In genomic region chr6:36387440-36388303, GRCh38 we compare ENCODE assay signal across 8 cellular contexts. TPM values are rescaled to one million over a fixed set of nuclear protein-coding genes. Genes with fewer than 3 reads are reported as not detected.
DNase-seq lines count a peak whose midpoint lies in the region; ATAC-seq and TF ChIP-seq lines count a peak whose summit lies in the region.

Gene ETV7, minus strand, starts transcription at chr6:36387669. Its CDS starts 128 bp downstream, at chr6:36387541.

- peak within 1 kb of the TSS; percentile 20 to 48 for H3K27ac ChIP-seq in esophagus (ENCODE audit: low read depth in 2 of 2, low read length in 1 of 2)
- peak within 1 kb of the TSS; percentile 26 for H3K27ac ChIP-seq in substantia nigra (ENCODE audit: low read depth, low read length, poor library complexity, severe bottlenecking)

- peaks cover 30% of the 10 kb centered on the region for H3K27me3 Mint-ChIP-seq in activated CD8-positive, alpha-beta T cell treated with anti-CD3 and anti-CD28 coated beads, Interleukin-2, amount 10 ng/mL, durations not matched to agents 7 days and 5 days (ENCODE audit: low read depth)
- peaks cover 7 to 34% (median 19%) of the 10 kb centered on the region in 5 donors for H3K27me3 Mint-ChIP-seq in naive thymus-derived CD8-positive, alpha-beta T cell

- DNase-seq in AG09309 (ENCODE audit: low read depth) (no peak), HT-29 (ENCODE audit: low spot score) (peak; percentile 23), substantia nigra (lab: John Stamatoyannopoulos, UW) (peak in 2 of 49 donors; percentile 9 to 14), activated gamma-delta T cell (lab: John Stamatoyannopoulos, UW) (no peak)
- DNase-seq in activated CD8-positive, alpha-beta T cell treated with anti-CD3 and anti-CD28 coated beads, Interleukin-2, amount 10 ng/mL, durations not matched to agents 7 days and 5 days, result peak; percentile 67
- DNase-seq in naive thymus-derived CD8-positive, alpha-beta T cell, result peak in 8 of 10 donors; percentile 6 to 66 (median 21)

- no peaks in the 10 kb centered on the region for H3K36me3 Mint-ChIP-seq in activated CD8-positive, alpha-beta T cell treated with anti-CD3 and anti-CD28 coated beads, Interleukin-2, amount 10 ng/mL, durations not matched to agents 7 days and 5 days (ENCODE audit: low read depth)
- no peaks in the 10 kb centered on the region for H3K36me3 Mint-ChIP-seq in naive thymus-derived CD8-positive, alpha-beta T cell

- CTCF ChIA-PET in activated CD8-positive, alpha-beta T cell treated with anti-CD3 and anti-CD28 coated beads, Interleukin-2, amount 10 ng/mL, durations not matched to agents 7 days and 5 days (lab: Charles Lee), result interaction anchor here (1.0 to 1.6 kb wide), 3 partner anchors 8 to 86 kb away, joined by 3 to 4 read pairs (median 3); no protein-coding TSS in a partner anchor

- POLR2A ChIA-PET in activated CD8-positive, alpha-beta T cell treated with anti-CD3 and anti-CD28 coated beads, Interleukin-2, amount 10 ng/mL, durations not matched to agents 7 days and 5 days (lab: Charles Lee), result interaction anchor here (0.6 kb wide), 1 partner anchor 256 kb away, joined by 3 read pairs; no protein-coding TSS in a partner anchor
- POLR2A ChIA-PET in naive thymus-derived CD8-positive, alpha-beta T cell (lab: Charles Lee), result no interaction called here

- WGBS in esophagus, 2 donors, result 9 to 11% methylated on average over 64 of the region's 65 CpGs

- H3K4me3 Mint-ChIP-seq in activated CD8-positive, alpha-beta T cell treated with anti-CD3 and anti-CD28 coated beads, Interleukin-2, amount 10 ng/mL, durations not matched to agents 7 days and 5 days, result peak within 1 kb of the TSS; percentile 79
- H3K4me3 Mint-ChIP-seq in naive thymus-derived CD8-positive, alpha-beta T cell, result peak within 1 kb of the TSS; percentile 82 to 100 (median 92)

- no peaks in the 10 kb centered on the region for H3K36me3 ChIP-seq in esophagus (ENCODE audit: control insufficient read depth in 2 of 2, insufficient read depth in 2 of 2, low read length in 1 of 2)

- peak; percentile 79 for ATAC-seq in activated CD8-positive, alpha-beta T cell treated with anti-CD3 and anti-CD28 coated beads, Interleukin-2, amount 10 ng/mL, durations not matched to agents 7 days and 5 days
- peak; percentile 69 to 71 for ATAC-seq in naive thymus-derived CD8-positive, alpha-beta T cell
- ATAC-seq in HG03571 (IDR thresholded peaks at IDR 0.05; ENCODE audit: unreplicated experiment), result no peak

- no peak for TF ChIP-seq CTCF in AG09309 (IDR thresholded peaks at IDR 0.05; ENCODE audit: control insufficient read depth, insufficient read depth, low read depth, low read length, missing control alignments)

- no peaks in the 10 kb centered on the region for H3K27me3 ChIP-seq in esophagus (ENCODE audit: control insufficient read depth in 1 of 2, insufficient read depth in 2 of 2, low read length in 2 of 2)

- H3K4me3 ChIP-seq in AG09309 (ENCODE audit: control insufficient read depth, low read depth, low read length), result peak within 1 kb of the TSS; percentile 59
- peak within 1 kb of the TSS; percentile 64 to 83 for H3K4me3 ChIP-seq in esophagus (ENCODE audit: low read depth in 1 of 2, low read length in 2 of 2)

- H3K27ac Mint-ChIP-seq in activated CD8-positive, alpha-beta T cell treated with anti-CD3 and anti-CD28 coated beads, Interleukin-2, amount 10 ng/mL, durations not matched to agents 7 days and 5 days, result peak within 1 kb of the TSS; percentile 68
- H3K27ac Mint-ChIP-seq in naive thymus-derived CD8-positive, alpha-beta T cell, result peak within 1 kb of the TSS; percentile 18 to 88 (median 72)

- no peaks in the 10 kb centered on the region for H3K9me3 ChIP-seq in esophagus (ENCODE audit: control insufficient read depth in 2 of 2, insufficient read depth in 1 of 2, low read depth in 1 of 2, low read length in 1 of 2)

- peaks cover 23% of the 10 kb centered on the region for H3K4me1 Mint-ChIP-seq in activated CD8-positive, alpha-beta T cell treated with anti-CD3 and anti-CD28 coated beads, Interleukin-2, amount 10 ng/mL, durations not matched to agents 7 days and 5 days (ENCODE audit: low read depth)
- H3K4me1 Mint-ChIP-seq in naive thymus-derived CD8-positive, alpha-beta T cell, result peaks cover 12 to 24% (median 21%) of the 10 kb centered on the region in 4 donors

- H3K9me3 Mint-ChIP-seq in activated CD8-positive, alpha-beta T cell treated with anti-CD3 and anti-CD28 coated beads, Interleukin-2, amount 10 ng/mL, durations not matched to agents 7 days and 5 days (ENCODE audit: insufficient read depth), result no peaks in the 10 kb centered on the region
- H3K9me3 Mint-ChIP-seq in naive thymus-derived CD8-positive, alpha-beta T cell, result no peaks in the 10 kb centered on the region

- H3K4me1 ChIP-seq in esophagus (ENCODE audit: control insufficient read depth in 2 of 2, insufficient read depth in 2 of 2, low read length in 1 of 2), result peaks cover 0 to 3% of the 10 kb centered on the region in 2 donors

RNA-seq across cellular contexts. Expression of gene ETV7, which starts in this region (rescaled TPM):
- 0.34 and 1.3 TPM in 2 replicates for total RNA-seq in HT-29 (2014; rRNA removed; shearing (Covaris generic))
- total RNA-seq in activated CD8-positive, alpha-beta T cell treated with anti-CD3 and anti-CD28 coated beads, Interleukin-2, amount 10 ng/mL, durations not matched to agents 7 days and 5 days, result 1 to 10 TPM; 3.5 to 4.6 TPM
- 1 to 10 TPM; 2.1 to 3.3 TPM for polyA plus RNA-seq in esophagus
- not detected for total RNA-seq in naive thymus-derived CD8-positive, alpha-beta T cell
- under 1 TPM in 2 of 3 donors, not detected in 1; 0.60 to 0.70 TPM for polyA plus RNA-seq in naive thymus-derived CD8-positive, alpha-beta T cell

Comparison
In these comparisons a context has a peak if more than half of its experiments do, and no peak if none do; other contexts are left out.
1. Peak in DNase-seq and ATAC-seq in naive thymus-derived CD8-positive, alpha-beta T cell; RNA of the gene not detected or under 1 TPM.
2. DNase-seq: peak in HT-29 (single experiment) and activated CD8-positive, alpha-beta T cell treated with anti-CD3 and anti-CD28 coated beads, Interleukin-2, amount 10 ng/mL, durations not matched to agents 7 days and 5 days (single experiment); none in AG09309 (single experiment) and activated gamma-delta T cell (single experiment).